In the genomic region with DNA sequence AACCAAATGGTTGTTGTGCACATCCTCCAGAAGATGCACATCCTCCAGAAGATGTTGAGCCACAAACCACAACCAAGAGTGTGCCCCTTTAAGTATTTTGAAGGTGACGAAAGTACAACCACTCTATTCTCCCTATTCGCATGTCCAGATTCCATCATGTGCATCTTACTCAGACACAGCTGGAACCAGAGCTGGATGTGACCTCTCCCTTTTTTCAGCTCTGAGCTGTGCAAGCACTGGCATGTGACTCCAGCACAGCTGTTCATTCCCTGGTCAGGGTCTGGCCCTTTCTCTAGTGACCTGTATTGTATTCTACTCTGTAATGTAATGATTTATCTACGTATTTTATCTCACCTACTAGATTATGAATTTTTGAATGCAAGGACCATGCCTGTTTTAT, we compare ENCODE assay signal across 18 cellular contexts. TPM values are rescaled to one million over a fixed set of nuclear protein-coding genes. Genes with fewer than 3 reads are reported as not detected.
DNase-seq lines count a peak whose midpoint lies in the region; ATAC-seq and TF ChIP-seq lines count a peak whose summit lies in the region.
"Had no signal": no experiment of that assay in that cellular context is flagged by ENCODE, and none has a peak within 500 bp of the region (broad histone marks: within the 10 kb centered on the region; RNA-seq: fewer than 3 reads in every experiment).

No MANE protein-coding gene starts in this region.

- POLR2A ChIA-PET in OCI-LY7 (lab: Charles Lee) = no interaction called here

- intact Hi-C loops in OCI-LY7 (cut with micrococcal nuclease; ENCODE audit: unreplicated experiment) = no loop called here

- H3K79me2 ChIP-seq in OCI-LY7 (ENCODE audit: insufficient read depth, low read depth, low read length) = no peaks in the 10 kb centered on the region

- no peaks in the 10 kb centered on the region for H4K20me1 ChIP-seq in OCI-LY7 (ENCODE audit: insufficient read depth, low read length)

- peak; percentile 42 for ATAC-seq in activated CD8-positive, alpha-beta memory T cell treated with anti-CD3 and anti-CD28 coated beads, Interleukin-2, amount 10 ng/mL, durations not matched to agents 7 days and 5 days
- ATAC-seq: activated CD4-positive, CD25-positive, alpha-beta regulatory T cell treated with anti-CD3 and anti-CD28 coated beads, Interleukin-2, amount 50 U/mL, for 24 hours; activated T-cell treated with anti-CD3 and anti-CD28 coated beads, Interleukin-2, amount 50 U/mL, for 4 hours; natural killer cell treated with Interleukin-12 subunit alpha and Interleukin-12 subunit beta and Interleukin-15 and Interleukin-18, amount 100 ng/mL, for 72 hours had no signal

- H3K9me3 ChIP-seq in OCI-LY7 (ENCODE audit: low read length) = no peaks in the 10 kb centered on the region
- H3K9me3 ChIP-seq: sigmoid colon had no signal

- peaks cover 43% of the 10 kb centered on the region for H3K27me3 Mint-ChIP-seq in activated CD8-positive, alpha-beta memory T cell treated with anti-CD3 and anti-CD28 coated beads, Interleukin-2, amount 10 ng/mL, durations not matched to agents 7 days and 5 days
- peaks cover 16% of the 10 kb centered on the region for H3K27me3 Mint-ChIP-seq in nephron progenitor cell (ENCODE audit: low read depth, poor library complexity)

- no TSS peak for BruUV-seq in OCI-LY7 (replicated peaks; lab: Mats Ljungman, UMichigan)

- no peak overlapping the region for H3K4me3 ChIP-seq in cardiac fibroblast (replicated peaks in 1 of 2; ENCODE audit: low read depth in 2 of 2, low read length in 2 of 2)
- H3K4me3 ChIP-seq in OCI-LY7 (ENCODE audit: low read depth, low read length, poor library complexity, severe bottlenecking) = no peak overlapping the region
- H3K4me3 ChIP-seq: PC-9, sigmoid colon had no signal

- no peak overlapping the region for H3K4me3 Mint-ChIP-seq in activated CD8-positive, alpha-beta memory T cell treated with anti-CD3 and anti-CD28 coated beads, Interleukin-2, amount 10 ng/mL, durations not matched to agents 7 days and 5 days
- no peak overlapping the region for H3K4me3 Mint-ChIP-seq in nephron progenitor cell
- H3K4me3 Mint-ChIP-seq: activated T-cell treated with anti-CD3 and anti-CD28 coated beads, Interleukin-2, amount 50 U/mL, for 4 hours; natural killer cell treated with Interleukin-12 subunit alpha and Interleukin-12 subunit beta and Interleukin-15 and Interleukin-18, amount 100 ng/mL, for 72 hours had no signal

- no peak overlapping the region for H3K27ac ChIP-seq in OCI-LY7 (ENCODE audit: low read depth, low read length, poor library complexity, severe bottlenecking)
- H3K27ac ChIP-seq: PC-9, sigmoid colon had no signal

- H3K36me3 ChIP-seq in OCI-LY7 (ENCODE audit: insufficient read depth, low read length) = no peaks in the 10 kb centered on the region
- H3K36me3 ChIP-seq: sigmoid colon had no signal

- peaks cover 12% of the 10 kb centered on the region for H3K4me1 Mint-ChIP-seq in activated CD8-positive, alpha-beta memory T cell treated with anti-CD3 and anti-CD28 coated beads, Interleukin-2, amount 10 ng/mL, durations not matched to agents 7 days and 5 days
- peaks cover 25% of the 10 kb centered on the region for H3K4me1 Mint-ChIP-seq in nephron progenitor cell

- no peak overlapping the region for H3K4me2 ChIP-seq in OCI-LY7 (ENCODE audit: low read length)
- H3K4me2 ChIP-seq: PC-9 had no signal

- no peaks in the 10 kb centered on the region for H3K4me1 ChIP-seq in OCI-LY7 (ENCODE audit: insufficient read depth, low read length, poor library complexity, severe bottlenecking)
- H3K4me1 ChIP-seq: sigmoid colon had no signal

- CTCF ChIA-PET in activated CD8-positive, alpha-beta memory T cell treated with anti-CD3 and anti-CD28 coated beads, Interleukin-2, amount 10 ng/mL, durations not matched to agents 7 days and 5 days (lab: Charles Lee) = no interaction called here
- CTCF ChIA-PET in OCI-LY7 (lab: Charles Lee; ENCODE audit: unreplicated experiment) = no interaction called here

- no peak for TF ChIP-seq CTCF in cardiac fibroblast (IDR thresholded peaks at IDR 0.05; ENCODE audit: low read depth, low read length)
- TF ChIP-seq CTCF in nephron progenitor cell (IDR thresholded peaks at IDR 0.05) = no peak
- no peak for TF ChIP-seq CTCF in OCI-LY7 (conservative IDR thresholded peaks at IDR 0.05; ENCODE audit: low read length)

- no peak for DNase-seq in activated CD8-positive, alpha-beta memory T cell treated with anti-CD3 and anti-CD28 coated beads, Interleukin-2, amount 10 ng/mL, durations not matched to agents 7 days and 5 days
- DNase-seq in activated CD8-positive, alpha-beta memory T cell treated with anti-CD3 and anti-CD28 coated beads, Interleukin-2, amount 50 U/mL, for 48 hours = no peak
- peak; percentile 26 to 69 for DNase-seq in cardiac fibroblast (ENCODE audit: low read depth in 2 of 2)
- peak; percentile 42 to 70 for DNase-seq in hippocampal formation (lab: John Stamatoyannopoulos, UW)
- peak; percentile 71 for DNase-seq in superior temporal gyrus (ENCODE audit: extremely low spot score)
- DNase-seq in HPDE6-E6E7 (ENCODE audit: extremely low spot score) = no peak
- no peak for DNase-seq in nephron progenitor cell
- DNase-seq in OCI-LY7 (ENCODE audit: low spot score) = no peak
- DNase-seq: activated T-cell treated with anti-CD3 and anti-CD28 coated beads, Interleukin-2, amount 50 U/mL, for 4 hours; GF-D8; GOT3; NCI-H1694 treated with DMSO at 0.1 percent for 48 hours; NCI-H524; PC-9; sigmoid colon; stimulated activated naive CD4-positive, alpha-beta T cell had no signal

- no peaks in the 10 kb centered on the region for H3K9me2 ChIP-seq in OCI-LY7 (ENCODE audit: insufficient read depth, low read length)

- H3K27ac Mint-ChIP-seq in activated CD8-positive, alpha-beta memory T cell treated with anti-CD3 and anti-CD28 coated beads, Interleukin-2, amount 10 ng/mL, durations not matched to agents 7 days and 5 days = no peak overlapping the region
- no peak overlapping the region for H3K27ac Mint-ChIP-seq in nephron progenitor cell
- H3K27ac Mint-ChIP-seq: natural killer cell treated with Interleukin-12 subunit alpha and Interleukin-12 subunit beta and Interleukin-15 and Interleukin-18, amount 100 ng/mL, for 72 hours had no signal

- no peaks in the 10 kb centered on the region for H3K9me3 Mint-ChIP-seq in activated CD8-positive, alpha-beta memory T cell treated with anti-CD3 and anti-CD28 coated beads, Interleukin-2, amount 10 ng/mL, durations not matched to agents 7 days and 5 days (ENCODE audit: low read depth)
- peaks cover 3% of the 10 kb centered on the region for H3K9me3 Mint-ChIP-seq in nephron progenitor cell
- H3K9me3 Mint-ChIP-seq: activated T-cell treated with anti-CD3 and anti-CD28 coated beads, Interleukin-2, amount 50 U/mL, for 4 hours; natural killer cell treated with Interleukin-12 subunit alpha and Interleukin-12 subunit beta and Interleukin-15 and Interleukin-18, amount 100 ng/mL, for 72 hours had no signal

- H2AFZ ChIP-seq in OCI-LY7 (ENCODE audit: low read length) = no peak overlapping the region
- H2AFZ ChIP-seq: PC-9 had no signal

- H3K36me3 Mint-ChIP-seq in activated CD8-positive, alpha-beta memory T cell treated with anti-CD3 and anti-CD28 coated beads, Interleukin-2, amount 10 ng/mL, durations not matched to agents 7 days and 5 days = no peaks in the 10 kb centered on the region
- H3K36me3 Mint-ChIP-seq in nephron progenitor cell (ENCODE audit: low read depth) = no peaks in the 10 kb centered on the region
- H3K36me3 Mint-ChIP-seq: natural killer cell treated with Interleukin-12 subunit alpha and Interleukin-12 subunit beta and Interleukin-15 and Interleukin-18, amount 100 ng/mL, for 72 hours had no signal

RNA-seq across cellular contexts. Expression of a gene that starts 29.3 kb away (rescaled TPM):
- 10 to 100 TPM; 62.0 to 80.3 TPM for total RNA-seq in activated CD8-positive, alpha-beta memory T cell treated with anti-CD3 and anti-CD28 coated beads, Interleukin-2, amount 10 ng/mL, durations not matched to agents 7 days and 5 days
- 48.9 and 78.7 TPM in 2 replicates for total RNA-seq in OCI-LY7 (2014; rRNA removed; shearing (Covaris generic))
- total RNA-seq in OCI-LY7 (2022) = 95.1 and 95.6 TPM in 2 replicates

Comparison
In these comparisons a context has a peak if more than half of its experiments do, and no peak if none do; other contexts are left out.
1. DNase-seq: peak in cardiac fibroblast (2 of 2), hippocampal formation (2 of 2) and superior temporal gyrus (single experiment); none in activated CD8-positive, alpha-beta memory T cell treated with anti-CD3 and anti-CD28 coated beads, Interleukin-2, amount 10 ng/mL, durations not matched to agents 7 days and 5 days (single experiment), activated CD8-positive, alpha-beta memory T cell treated with anti-CD3 and anti-CD28 coated beads, Interleukin-2, amount 50 U/mL, for 48 hours (single experiment), HPDE6-E6E7 (single experiment), nephron progenitor cell (single experiment) and OCI-LY7 (single experiment).